In the genomic region with DNA sequence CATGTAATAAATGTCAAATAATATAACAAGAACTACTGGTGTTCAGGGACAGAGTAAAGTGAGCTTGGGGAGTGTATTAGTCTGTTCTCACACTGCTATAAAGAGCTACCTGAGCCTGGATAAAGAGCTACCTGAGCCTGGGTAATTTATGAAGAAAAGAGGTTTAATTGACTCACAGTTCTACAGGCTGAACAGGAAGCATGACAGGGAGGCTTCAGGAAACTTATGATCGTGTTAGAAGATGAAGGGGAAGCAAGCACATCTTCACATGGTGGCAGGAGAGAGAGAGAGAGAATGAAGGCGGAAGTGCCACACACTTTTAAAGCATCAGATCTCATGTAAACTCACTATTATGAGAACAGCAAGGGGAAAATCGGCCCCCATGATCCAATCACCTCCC, we compare ENCODE assay signal across 10 cellular contexts.
"Had no signal": no experiment of that assay in that cellular context is flagged by ENCODE, and none has a peak within 500 bp of the region (broad histone marks: within the 10 kb centered on the region; RNA-seq: fewer than 3 reads in every experiment).

No MANE protein-coding gene starts in this region.

- H3K4me1 ChIP-seq: HAP-1 had no signal

- H3K4me3 ChIP-seq: GM23248, HAP-1 had no signal

- H3K36me3 ChIP-seq: HAP-1 had no signal

- FAIRE-seq: H1, H54 had no signal

- ATAC-seq: HCT116 had no signal

- H3K27ac ChIP-seq: GM23248 had no signal

- H3K4me3 Mint-ChIP-seq: H9, HFFc6 had no signal

- H3K9ac ChIP-seq: GM23248 had no signal

- H3K4me1 Mint-ChIP-seq: H9 had no signal

- DNase-seq: GM23248, GOT3, H7, H9, HCEC 1CT, HFFc6 had no signal

- H2AFZ ChIP-seq: GM23248 had no signal

- H3K27ac Mint-ChIP-seq: H9, HFFc6 had no signal
